Comparison of ENCODE assay signal across 8 cellular contexts in the genomic region with DNA sequence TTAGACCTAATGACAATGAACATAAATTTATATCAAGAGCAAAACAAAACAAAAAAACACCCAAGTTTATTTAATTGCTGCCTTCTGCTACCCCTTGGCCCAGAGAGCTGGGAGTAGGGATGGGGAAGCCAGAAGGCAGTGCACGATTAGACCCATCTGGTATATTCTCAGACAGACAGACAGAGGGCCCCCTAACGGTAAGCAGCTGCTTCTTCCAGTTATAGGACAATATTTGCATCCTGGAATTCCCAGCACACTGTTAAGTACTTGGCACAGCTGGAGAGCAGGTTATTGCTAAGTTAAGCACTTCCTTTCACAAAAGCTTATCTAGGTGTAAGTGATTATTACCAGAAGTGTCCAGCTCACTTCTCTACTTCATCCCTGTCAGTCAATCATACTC. TPM values are rescaled to one million over a fixed set of nuclear protein-coding genes. Genes with fewer than 3 reads are reported as not detected.
DNase-seq lines count a peak whose midpoint lies in the region; ATAC-seq, FAIRE-seq and TF ChIP-seq lines count a peak whose summit lies in the region.

No MANE protein-coding gene starts in this region.

- DNase-seq in H54 (ENCODE audit: insufficient read length, low spot score) (no peak), NCI-H510A (lab: John Stamatoyannopoulos, UW) (peak; percentile 76), dermis blood vessel endothelial cell (peak; percentile 95), retinal pigment epithelial cell (ENCODE audit: low read depth) (no peak)

- TF ChIP-seq CTCF in retinal pigment epithelial cell (conservative IDR thresholded peaks at IDR 0.05; ENCODE audit: low read depth, low read length), result peak; percentile 66

- peak; percentile 27 for FAIRE-seq in H54 (lab: Jason Lieb, UNC)

- ATAC-seq in GM19035 (IDR thresholded peaks at IDR 0.05; ENCODE audit: unreplicated experiment), result no peak
- no peak for ATAC-seq in HG03432 (IDR thresholded peaks at IDR 0.05; ENCODE audit: unreplicated experiment)
- ATAC-seq in HG02623 (IDR thresholded peaks at IDR 0.05; ENCODE audit: unreplicated experiment), result no peak
- ATAC-seq in GM19351 (IDR thresholded peaks at IDR 0.05; ENCODE audit: unreplicated experiment), result no peak

- H3K4me3 ChIP-seq in retinal pigment epithelial cell (ENCODE audit: low read length), result no peak overlapping the region

- no peak for TF ChIP-seq POLR2A in H54 (IDR thresholded peaks at IDR 0.05; ENCODE audit: low read depth, low read length)

RNA-seq across cellular contexts. Expression of a gene that starts 39.3 kb away (rescaled TPM):
- total RNA-seq in dermis blood vessel endothelial cell, result 34.9 and 96.0 TPM in 2 replicates

RNA-seq across cellular contexts. Expression of a gene that starts 59.0 kb away (rescaled TPM):
- total RNA-seq in dermis blood vessel endothelial cell, result 1.5 and 2.7 TPM in 2 replicates

Comparison
In these comparisons a context has a peak if more than half of its experiments do, and no peak if none do; other contexts are left out.
1. DNase-seq: peak in NCI-H510A (single experiment) and dermis blood vessel endothelial cell (single experiment); none in H54 (single experiment) and retinal pigment epithelial cell (single experiment).